14 cellular contexts compared by ENCODE assay signal in genomic region chr1:187985897-187986654, GRCh38.
DNase-seq lines count a peak whose midpoint lies in the region; ATAC-seq and TF ChIP-seq lines count a peak whose summit lies in the region.
"Had no signal": no experiment of that assay in that cellular context is flagged by ENCODE, and none has a peak within 500 bp of the region (broad histone marks: within the 10 kb centered on the region; RNA-seq: fewer than 3 reads in every experiment).

No MANE protein-coding gene starts in this region.

- no peak overlapping the region for H2BK120ac ChIP-seq in IMR-90 (ENCODE audit: low read depth, low read length)

- H3K56ac ChIP-seq in IMR-90 (ENCODE audit: extremely low read depth, insufficient read depth, low read length), result no peak overlapping the region

- 0 out of 4 replicates have a peak overlapping the region, but pooled peaks of 1 of the 2 experiments have one; percentile 2 for H4K8ac ChIP-seq in IMR-90 (ENCODE audit: low read depth in 2 of 2, low read length in 2 of 2)

- no peak for TF ChIP-seq RAD21 in IMR-90 (IDR thresholded peaks at IDR 0.05; ENCODE audit: low read length)

- H2AK5ac ChIP-seq in IMR-90 (ENCODE audit: low read depth, low read length), result no peak overlapping the region

- no peak overlapping the region for H2BK20ac ChIP-seq in IMR-90 (ENCODE audit: low read depth, low read length)

- H3K36me3 ChIP-seq in ACC112 (ENCODE audit: insufficient read depth, low read length), result no peaks in the 10 kb centered on the region
- no peaks in the 10 kb centered on the region for H3K36me3 ChIP-seq in IMR-90 (ENCODE audit: control insufficient read depth, insufficient read depth, low read length)
- no peaks in the 10 kb centered on the region for H3K36me3 ChIP-seq in CD8-positive, alpha-beta T cell (ENCODE audit: insufficient read depth, low read length)
- H3K36me3 ChIP-seq: neutrophil had no signal

- ATAC-seq in GM19395 (IDR thresholded peaks at IDR 0.05; ENCODE audit: unreplicated experiment), result peak; percentile 68
- peak; percentile 80 for ATAC-seq in HG02884 (IDR thresholded peaks at IDR 0.05; ENCODE audit: unreplicated experiment)
- ATAC-seq in IMR-90 (ENCODE audit: low read depth), result peak; percentile 27; the same call in 1 of the 2 replicates
- no peak for ATAC-seq in CD8-positive, alpha-beta T cell

- CTCF ChIA-PET in IMR-90 (lab: Yijun Ruan, JAX), result no interaction called here
- CTCF ChIA-PET in CD8-positive, alpha-beta T cell (lab: Charles Lee), result no interaction called here

- H2AK9ac ChIP-seq in IMR-90 (replicated peaks; ENCODE audit: low read depth, low read length, poor library complexity), result no peak overlapping the region

- H3K23ac ChIP-seq in IMR-90 (ENCODE audit: low read depth, low read length), result no peak overlapping the region

- POLR2A ChIA-PET in IMR-90 (lab: Charles Lee; ENCODE audit: unreplicated experiment), result no interaction called here
- POLR2A ChIA-PET in CD8-positive, alpha-beta T cell (lab: Charles Lee), result no interaction called here

- H3K4me3 Mint-ChIP-seq in activated T-helper 1 cell treated with anti-CD3 and anti-CD28 coated beads, Interleukin-12 subunit alpha, Interleukin-12 subunit beta, Interleukin-2, Interleukin-4 antibody, amounts not matched to agents 30 ng/mL and 10 ng/mL and 1 ng/mL, durations not matched to agents 14 hours and 24 hours and 36 hours, result no peak overlapping the region
- H3K4me3 Mint-ChIP-seq in CD8-positive, alpha-beta T cell, result no peak overlapping the region

- TF ChIP-seq CTCF in IMR-90 (conservative IDR thresholded peaks at IDR 0.05; ENCODE audit: low read depth, low read length), result no peak
- no peak for TF ChIP-seq CTCF in CD8-positive, alpha-beta T cell (IDR thresholded peaks at IDR 0.05)

- no peaks in the 10 kb centered on the region for H3K79me1 ChIP-seq in IMR-90 (ENCODE audit: low read depth in 1 of 2, low read length in 2 of 2)

- H3K27ac ChIP-seq in ACC112 (ENCODE audit: low read depth, low read length) (no peak overlapping the region), IMR-90 (ENCODE audit: insufficient read depth, low read length) (no peak overlapping the region)
- no peak overlapping the region for H3K27ac ChIP-seq in CD8-positive, alpha-beta T cell (ENCODE audit: low read depth, low read length)
- H3K27ac ChIP-seq: HL-60, neutrophil, VCaP had no signal

- no peaks in the 10 kb centered on the region for H3K36me3 Mint-ChIP-seq in activated T-helper 1 cell treated with anti-CD3 and anti-CD28 coated beads, Interleukin-12 subunit alpha, Interleukin-12 subunit beta, Interleukin-2, Interleukin-4 antibody, amounts not matched to agents 30 ng/mL and 10 ng/mL and 1 ng/mL, durations not matched to agents 14 hours and 24 hours and 36 hours (ENCODE audit: low read depth)
- H3K36me3 Mint-ChIP-seq in CD8-positive, alpha-beta T cell, result no peaks in the 10 kb centered on the region

- no TSS peak for BruUV-seq in IMR-90 (replicated peaks; lab: Mats Ljungman, UMichigan)

- no peaks in the 10 kb centered on the region for H3K79me2 ChIP-seq in ACC112 (ENCODE audit: control insufficient read depth, insufficient read depth, low read length, unreplicated experiment)

- DNase-seq in IMR-90, result peak; percentile 5
- DNase-seq in activated T-helper 1 cell treated with anti-CD3 and anti-CD28 coated beads, Interleukin-12 subunit alpha, Interleukin-12 subunit beta, Interleukin-2, Interleukin-4 antibody, amounts not matched to agents 30 ng/mL and 10 ng/mL and 1 ng/mL, durations not matched to agents 14 hours and 24 hours and 36 hours (ENCODE audit: low spot score), result no peak
- no peak for DNase-seq in ACHN
- no peak for DNase-seq in NCI-H2227 treated with DMSO at 0.1 percent for 48 hours (lab: John Stamatoyannopoulos, UW)
- DNase-seq in CD8-positive, alpha-beta T cell, result no peak
- DNase-seq: 8988T; activated effector memory CD4-positive, alpha-beta T cell treated with anti-CD3 and anti-CD28 coated beads, Interleukin-2, amount 50 U/mL, for 16 hours; trophoblast cell had no signal

- H3K27me3 ChIP-seq in ACC112 (ENCODE audit: insufficient read depth, low read length) (no peaks in the 10 kb centered on the region), IMR-90 (ENCODE audit: control insufficient read depth, insufficient read depth, low read length) (no peaks in the 10 kb centered on the region)
- H3K27me3 ChIP-seq in CD8-positive, alpha-beta T cell (ENCODE audit: insufficient read depth, low read length), result no peaks in the 10 kb centered on the region
- H3K27me3 ChIP-seq: neutrophil had no signal

- H3K18ac ChIP-seq in IMR-90 (ENCODE audit: low read depth, low read length), result peak overlapping the region; percentile 20; the same call in 1 of the 2 replicates

- no peak overlapping the region for H3K9ac ChIP-seq in IMR-90 (ENCODE audit: low read depth, low read length)

- H3K9me3 Mint-ChIP-seq in activated T-helper 1 cell treated with anti-CD3 and anti-CD28 coated beads, Interleukin-12 subunit alpha, Interleukin-12 subunit beta, Interleukin-2, Interleukin-4 antibody, amounts not matched to agents 30 ng/mL and 10 ng/mL and 1 ng/mL, durations not matched to agents 14 hours and 24 hours and 36 hours, result no peaks in the 10 kb centered on the region
- peaks cover 9% of the 10 kb centered on the region for H3K9me3 Mint-ChIP-seq in CD8-positive, alpha-beta T cell

- H3K27ac Mint-ChIP-seq in activated T-helper 1 cell treated with anti-CD3 and anti-CD28 coated beads, Interleukin-12 subunit alpha, Interleukin-12 subunit beta, Interleukin-2, Interleukin-4 antibody, amounts not matched to agents 30 ng/mL and 10 ng/mL and 1 ng/mL, durations not matched to agents 14 hours and 24 hours and 36 hours, result no peak overlapping the region
- no peak overlapping the region for H3K27ac Mint-ChIP-seq in CD8-positive, alpha-beta T cell

- no peaks in the 10 kb centered on the region for H4K20me1 ChIP-seq in IMR-90 (ENCODE audit: insufficient read depth, low read length)

- H4K91ac ChIP-seq in IMR-90 (ENCODE audit: insufficient read depth, low read depth, low read length), result no peak overlapping the region

- no peak overlapping the region for H4K5ac ChIP-seq in IMR-90 (ENCODE audit: low read depth, low read length)

- H3K4me1 ChIP-seq in ACC112 (ENCODE audit: control insufficient read depth, insufficient read depth, low read length, unreplicated experiment) (peaks cover under 1% of the 10 kb centered on the region), IMR-90 (ENCODE audit: control insufficient read depth, insufficient read depth, low read length) (no peaks in the 10 kb centered on the region)
- H3K4me1 ChIP-seq in CD8-positive, alpha-beta T cell (ENCODE audit: insufficient read depth, low read length), result no peaks in the 10 kb centered on the region

- WGBS in IMR-90 (ENCODE audit: extremely low coverage in 2 of 2, insufficient read length in 1 of 2), 2 experiments, result no CpG with 5 or more reads among the region's 3 CpGs

- H3K4me2 ChIP-seq in IMR-90 (ENCODE audit: low read depth, low read length), result 0 out of 2 replicates have a peak overlapping the region, but pooled peaks have one; percentile 50

- no peaks in the 10 kb centered on the region for H3K4me1 Mint-ChIP-seq in activated T-helper 1 cell treated with anti-CD3 and anti-CD28 coated beads, Interleukin-12 subunit alpha, Interleukin-12 subunit beta, Interleukin-2, Interleukin-4 antibody, amounts not matched to agents 30 ng/mL and 10 ng/mL and 1 ng/mL, durations not matched to agents 14 hours and 24 hours and 36 hours (ENCODE audit: low read depth)
- H3K4me1 Mint-ChIP-seq in CD8-positive, alpha-beta T cell (ENCODE audit: low read depth), result no peaks in the 10 kb centered on the region

- no peak overlapping the region for H3K4me3 ChIP-seq in ACC112 (ENCODE audit: low read depth, low read length)
- H3K4me3 ChIP-seq in IMR-90 (ENCODE audit: insufficient read depth, low read depth, low read length), result no peak overlapping the region
- no peak overlapping the region for H3K4me3 ChIP-seq in CD8-positive, alpha-beta T cell (ENCODE audit: low read depth, low read length)

- in situ Hi-C loops in IMR-90 (cut with MboI; ENCODE audit: low sequenced_read_pairs), result no loop called here
- in situ Hi-C loops in ACHN (cut with HindIII; ENCODE audit: low pct_ligation_motif_present, low pct_unique_long_range_greater_than_20kb, low sequenced_read_pairs), result no loop called here

- H3K14ac ChIP-seq in IMR-90 (replicated peaks; ENCODE audit: low read depth, low read length), result no peak overlapping the region

- H3K27me3 Mint-ChIP-seq in activated T-helper 1 cell treated with anti-CD3 and anti-CD28 coated beads, Interleukin-12 subunit alpha, Interleukin-12 subunit beta, Interleukin-2, Interleukin-4 antibody, amounts not matched to agents 30 ng/mL and 10 ng/mL and 1 ng/mL, durations not matched to agents 14 hours and 24 hours and 36 hours (ENCODE audit: insufficient read depth), result no peaks in the 10 kb centered on the region
- H3K27me3 Mint-ChIP-seq in CD8-positive, alpha-beta T cell (ENCODE audit: low read depth), result no peaks in the 10 kb centered on the region

- no peak for TF ChIP-seq POLR2A in IMR-90 (IDR thresholded peaks at IDR 0.05; ENCODE audit: low read depth, low read length)

- H2BK15ac ChIP-seq in IMR-90 (ENCODE audit: low read depth, low read length), result no peak overlapping the region

- intact Hi-C loops in IMR-90 (cut with micrococcal nuclease), result no loop called here
- intact Hi-C loops in activated T-helper 1 cell treated with anti-CD3 and anti-CD28 coated beads, Interleukin-12 subunit alpha, Interleukin-12 subunit beta, Interleukin-2, Interleukin-4 antibody, amounts not matched to agents 30 ng/mL and 10 ng/mL and 1 ng/mL, durations not matched to agents 14 hours and 24 hours and 36 hours (cut with micrococcal nuclease), result no loop called here
- intact Hi-C loops in CD8-positive, alpha-beta T cell (cut with DNase I, micrococcal nuclease), result no loop called here

- H3K9me1 ChIP-seq in IMR-90 (ENCODE audit: insufficient read depth, low read length), result no peaks in the 10 kb centered on the region

- dilution Hi-C loops in IMR-90 (cut with HindIII; ENCODE audit: low sequenced_read_pairs, unreplicated experiment), result no loop called here

- H3K9me3 ChIP-seq in IMR-90 (ENCODE audit: control insufficient read depth, insufficient read depth, low read length), result no peaks in the 10 kb centered on the region; the same call in 1 of the 2 replicates
- H3K9me3 ChIP-seq in CD8-positive, alpha-beta T cell (ENCODE audit: low read length), result no peaks in the 10 kb centered on the region
- H3K9me3 ChIP-seq: neutrophil had no signal

- no peak overlapping the region for H2BK5ac ChIP-seq in IMR-90 (ENCODE audit: low read depth, low read length, poor library complexity, severe bottlenecking)

- peak overlapping the region; percentile 91 for H2AFZ ChIP-seq in ACC112 (ENCODE audit: low read length, unreplicated experiment)
- no peak overlapping the region for H2AFZ ChIP-seq in IMR-90 (replicated peaks; ENCODE audit: low read length, poor library complexity)

- no peak overlapping the region for H3K4ac ChIP-seq in IMR-90 (ENCODE audit: low read depth, low read length)
